Comparison of ENCODE assay signal across 8 cellular contexts in genomic region chr3:59404064-59404463, GRCh38.
"Had no signal": no experiment of that assay in that cellular context is flagged by ENCODE, and none has a peak within 500 bp of the region (broad histone marks: within the 10 kb centered on the region; RNA-seq: fewer than 3 reads in every experiment).

No MANE protein-coding gene starts in this region.

- ATAC-seq: HCT116 had no signal

- H3K27ac Mint-ChIP-seq: GM23338, H9, HFFc6 had no signal

- H3K4me3 ChIP-seq: GM23248, GM23338, HAP-1 had no signal

- DNase-seq: GM23248, GOT3, H9, HCEC 1CT, HFFc6 had no signal

- H3K9ac ChIP-seq: GM23248 had no signal

- H3K27ac ChIP-seq: GM23248 had no signal

- H3K4me1 ChIP-seq: HAP-1 had no signal

- H3K4me2 ChIP-seq: GM23338 had no signal

- H3K36me3 ChIP-seq: HAP-1 had no signal

- H3K4me3 Mint-ChIP-seq: GM23338, H9, HFFc6 had no signal

- H3K9me3 ChIP-seq: HAP-1 had no signal

- H3K9me3 Mint-ChIP-seq: GM23338, H9 had no signal

- H2AFZ ChIP-seq: GM23248, GM23338 had no signal
